ENCODE assay signal across 21 cellular contexts in the genomic region with DNA sequence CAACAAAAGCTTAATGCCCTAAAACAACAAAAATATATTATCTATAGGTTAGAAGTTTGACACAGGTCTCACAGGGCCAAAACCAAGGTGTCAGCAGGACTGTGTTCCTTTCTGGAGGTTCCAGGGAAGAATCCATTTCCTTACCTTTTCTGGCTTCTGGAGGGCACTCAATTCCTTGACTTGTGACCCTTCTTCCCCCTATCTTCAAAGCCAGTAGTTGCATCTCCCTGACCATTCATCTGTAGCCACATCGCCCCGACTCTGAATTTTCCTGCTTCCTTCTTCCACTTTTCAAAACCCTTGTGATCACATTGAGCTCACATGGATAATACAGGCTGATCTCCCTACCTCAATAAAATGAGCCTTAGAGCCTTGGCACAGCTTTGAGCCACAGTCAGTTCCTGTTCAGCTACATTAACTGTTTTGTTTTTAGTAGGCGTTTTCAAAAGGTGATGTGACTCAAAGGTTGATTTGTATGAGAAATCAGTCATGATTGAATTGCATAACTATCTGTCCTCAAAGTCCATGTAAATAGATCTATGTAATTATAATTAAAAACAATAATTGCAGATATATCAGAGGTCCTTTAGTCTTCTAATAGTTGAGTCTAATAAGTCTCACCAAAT. TPM values are rescaled to one million over a fixed set of nuclear protein-coding genes. Genes with fewer than 3 reads are reported as not detected.
A peak's percentile ranks its signal among the peaks of the same experiment; 100 is the strongest.
DNase-seq lines count a peak whose midpoint lies in the region; ATAC-seq and TF ChIP-seq lines count a peak whose summit lies in the region.
"Had no signal": no experiment of that assay in that cellular context is flagged by ENCODE, and none has a peak within 500 bp of the region (broad histone marks: within the 10 kb centered on the region; RNA-seq: fewer than 3 reads in every experiment).

No MANE protein-coding gene starts in this region.

- peaks cover 0 to 6% of the 10 kb centered on the region in 2 donors for H3K36me3 ChIP-seq in gastrocnemius medialis
- H3K36me3 ChIP-seq: tibial artery had no signal

- TF ChIP-seq POLR2A in gastrocnemius medialis (IDR thresholded peaks at IDR 0.05) = no peak

- intact Hi-C loops in gastrocnemius medialis (cut with DNase I; ENCODE audit: low total_unique reads) = no loop called here

- in situ Hi-C loops in gastrocnemius medialis (cut with MboI; ENCODE audit: low sequenced_read_pairs in 4 of 4) = no loop called here

- peak overlapping the region in 3 of 4 donors; percentile 0 to 24 (median 9) for H3K27ac ChIP-seq in gastrocnemius medialis
- H3K27ac ChIP-seq: BLaER1 treated with 17β-estradiol and CSF1 and Interleukin-3, amounts not matched to agents 10 nM and 100 nM; foreskin keratinocyte; lower lobe of right lung; RWPE1; tibial artery had no signal

- no peak overlapping the region for H3K4me3 ChIP-seq in fibroblast of mammary gland (ENCODE audit: control insufficient read depth, low read depth, low read length)
- H3K4me3 ChIP-seq in gastrocnemius medialis = no peak overlapping the region
- H3K4me3 ChIP-seq: BLaER1 treated with 17β-estradiol and CSF1 and Interleukin-3, amounts not matched to agents 10 nM and 100 nM; lower lobe of right lung; tibial artery had no signal

- no peaks in the 10 kb centered on the region for H3K9me3 Mint-ChIP-seq in activated CD8-positive, alpha-beta memory T cell treated with anti-CD3 and anti-CD28 coated beads, Interleukin-2, amount 10 ng/mL, durations not matched to agents 7 days and 5 days (ENCODE audit: low read depth)
- H3K9me3 Mint-ChIP-seq in activated T-helper 17 cell treated with anti-CD3 and anti-CD28 coated beads, Interleukin-2, amount 50 U/mL, for 72 hours = no peaks in the 10 kb centered on the region
- H3K9me3 Mint-ChIP-seq: activated naive CD8-positive, alpha-beta T cell treated with anti-CD3 and anti-CD28 coated beads, Interleukin-2, amount 10 ng/mL, durations not matched to agents 7 days and 5 days; activated T-cell treated with anti-CD3 and anti-CD28 coated beads, Interleukin-2, amount 50 U/mL, for 24 hours; central memory CD8-positive, alpha-beta T cell; naive thymus-derived CD8-positive, alpha-beta T cell had no signal

- H3K27ac Mint-ChIP-seq in activated CD8-positive, alpha-beta memory T cell treated with anti-CD3 and anti-CD28 coated beads, Interleukin-2, amount 10 ng/mL, durations not matched to agents 7 days and 5 days = no peak overlapping the region
- H3K27ac Mint-ChIP-seq in activated T-helper 17 cell treated with anti-CD3 and anti-CD28 coated beads, Interleukin-2, amount 50 U/mL, for 72 hours = peak overlapping the region; percentile 47
- H3K27ac Mint-ChIP-seq: activated naive CD8-positive, alpha-beta T cell treated with anti-CD3 and anti-CD28 coated beads, Interleukin-2, amount 10 ng/mL, durations not matched to agents 7 days and 5 days; activated T-cell treated with anti-CD3 and anti-CD28 coated beads, Interleukin-2, amount 50 U/mL, for 24 hours had no signal

- no peak overlapping the region for H3K4me3 Mint-ChIP-seq in activated CD8-positive, alpha-beta memory T cell treated with anti-CD3 and anti-CD28 coated beads, Interleukin-2, amount 10 ng/mL, durations not matched to agents 7 days and 5 days
- no peak overlapping the region for H3K4me3 Mint-ChIP-seq in activated T-helper 17 cell treated with anti-CD3 and anti-CD28 coated beads, Interleukin-2, amount 50 U/mL, for 72 hours
- H3K4me3 Mint-ChIP-seq: activated naive CD8-positive, alpha-beta T cell treated with anti-CD3 and anti-CD28 coated beads, Interleukin-2, amount 10 ng/mL, durations not matched to agents 7 days and 5 days; activated T-cell treated with anti-CD3 and anti-CD28 coated beads, Interleukin-2, amount 50 U/mL, for 24 hours; central memory CD8-positive, alpha-beta T cell; naive thymus-derived CD8-positive, alpha-beta T cell had no signal

- no peaks in the 10 kb centered on the region for H3K27me3 ChIP-seq in gastrocnemius medialis
- H3K27me3 ChIP-seq: BLaER1 treated with 17β-estradiol and CSF1 and Interleukin-3, amounts not matched to agents 10 nM and 100 nM; foreskin keratinocyte; tibial artery had no signal

- no peak for DNase-seq in activated CD8-positive, alpha-beta memory T cell treated with anti-CD3 and anti-CD28 coated beads, Interleukin-2, amount 10 ng/mL, durations not matched to agents 7 days and 5 days
- no peak for DNase-seq in activated CD8-positive, alpha-beta memory T cell treated with anti-CD3 and anti-CD28 coated beads, Interleukin-2, amount 50 U/mL, for 4 hours
- DNase-seq in fibroblast of mammary gland (ENCODE audit: low read depth) = peak; percentile 42
- no peak for DNase-seq in gastrocnemius medialis
- no peak for DNase-seq in stimulated activated naive CD4-positive, alpha-beta T cell treated with Interleukin-2 at 50 U/mL for 16 hours (lab: John Stamatoyannopoulos, UW)
- DNase-seq in OCI-M2 (lab: John Stamatoyannopoulos, UW; ENCODE audit: unreplicated experiment) = no peak
- DNase-seq: activated CD4-positive, alpha-beta T cell treated with anti-CD3 and anti-CD28 coated beads, Interleukin-2, amount 50 U/mL, for 4 hours; activated naive CD8-positive, alpha-beta T cell treated with anti-CD3 and anti-CD28 coated beads, Interleukin-2, amount 10 ng/mL, durations not matched to agents 7 days and 5 days; activated T-cell treated with anti-CD3 and anti-CD28 coated beads, Interleukin-2, amount 50 U/mL, for 24 hours; DMS153; H7; lower lobe of right lung; naive thymus-derived CD8-positive, alpha-beta T cell; NK-92 treated with Interleukin-12 subunit alpha and Interleukin-12 subunit beta, amount 100 ng/mL, for 24 hours; tibial artery had no signal

- no peaks in the 10 kb centered on the region for H3K9me3 ChIP-seq in gastrocnemius medialis
- H3K9me3 ChIP-seq: BLaER1 treated with 17β-estradiol and CSF1 and Interleukin-3, amounts not matched to agents 10 nM and 100 nM; lower lobe of right lung; tibial artery had no signal

- no peaks in the 10 kb centered on the region for H3K27me3 Mint-ChIP-seq in activated CD8-positive, alpha-beta memory T cell treated with anti-CD3 and anti-CD28 coated beads, Interleukin-2, amount 10 ng/mL, durations not matched to agents 7 days and 5 days
- H3K27me3 Mint-ChIP-seq in activated T-helper 17 cell treated with anti-CD3 and anti-CD28 coated beads, Interleukin-2, amount 50 U/mL, for 72 hours = no peaks in the 10 kb centered on the region
- H3K27me3 Mint-ChIP-seq: activated naive CD8-positive, alpha-beta T cell treated with anti-CD3 and anti-CD28 coated beads, Interleukin-2, amount 10 ng/mL, durations not matched to agents 7 days and 5 days; activated T-cell treated with anti-CD3 and anti-CD28 coated beads, Interleukin-2, amount 50 U/mL, for 24 hours; central memory CD8-positive, alpha-beta T cell; naive thymus-derived CD8-positive, alpha-beta T cell had no signal

- CTCF ChIA-PET in activated CD8-positive, alpha-beta memory T cell treated with anti-CD3 and anti-CD28 coated beads, Interleukin-2, amount 10 ng/mL, durations not matched to agents 7 days and 5 days (lab: Charles Lee) = interaction anchor here (0.8 to 1.7 kb wide), 4 partner anchors 9 to 226 kb away, joined by 3 to 4 read pairs (median 4); no protein-coding TSS in a partner anchor

- peaks cover 19 to 33% of the 10 kb centered on the region in 2 donors for H3K4me1 ChIP-seq in gastrocnemius medialis

- ATAC-seq in activated CD8-positive, alpha-beta memory T cell treated with anti-CD3 and anti-CD28 coated beads, Interleukin-2, amount 10 ng/mL, durations not matched to agents 7 days and 5 days = peak; percentile 47
- peak; percentile 80 for ATAC-seq in activated T-helper 17 cell treated with anti-CD3 and anti-CD28 coated beads, Interleukin-2, amount 50 U/mL, for 72 hours (replicated peaks)
- ATAC-seq in gastrocnemius medialis (no peak), HG02588 (IDR thresholded peaks at IDR 0.05; ENCODE audit: unreplicated experiment) (no peak)
- ATAC-seq: foreskin keratinocyte; lower lobe of right lung; naive thymus-derived CD8-positive, alpha-beta T cell had no signal

- peaks cover 12% of the 10 kb centered on the region for H3K4me1 Mint-ChIP-seq in activated CD8-positive, alpha-beta memory T cell treated with anti-CD3 and anti-CD28 coated beads, Interleukin-2, amount 10 ng/mL, durations not matched to agents 7 days and 5 days
- H3K4me1 Mint-ChIP-seq in activated T-helper 17 cell treated with anti-CD3 and anti-CD28 coated beads, Interleukin-2, amount 50 U/mL, for 72 hours = peaks cover 15% of the 10 kb centered on the region

- TF ChIP-seq CTCF in fibroblast of mammary gland (conservative IDR thresholded peaks at IDR 0.05; ENCODE audit: control insufficient read depth, insufficient read depth, low read depth, low read length) = peak; percentile 1
- TF ChIP-seq CTCF in gastrocnemius medialis (IDR thresholded peaks at IDR 0.05 in 4 of 5, conservative IDR thresholded peaks at IDR 0.05 in 1 of 5) = no peak

- no peaks in the 10 kb centered on the region for H3K36me3 Mint-ChIP-seq in activated CD8-positive, alpha-beta memory T cell treated with anti-CD3 and anti-CD28 coated beads, Interleukin-2, amount 10 ng/mL, durations not matched to agents 7 days and 5 days
- H3K36me3 Mint-ChIP-seq in activated T-helper 17 cell treated with anti-CD3 and anti-CD28 coated beads, Interleukin-2, amount 50 U/mL, for 72 hours (ENCODE audit: low read depth) = peaks cover 18% of the 10 kb centered on the region

RNA-seq across cellular contexts. Expression of a gene that starts 12.4 kb away (rescaled TPM):
- total RNA-seq in activated CD8-positive, alpha-beta memory T cell treated with anti-CD3 and anti-CD28 coated beads, Interleukin-2, amount 10 ng/mL, durations not matched to agents 7 days and 5 days = 1 to 10 TPM; 1.0 to 1.1 TPM
- total RNA-seq in activated T-helper 17 cell treated with anti-CD3 and anti-CD28 coated beads, Interleukin-2, amount 50 U/mL, for 72 hours = 1 to 10 TPM; 1.8 to 2.0 TPM
- 100 to 1,000 TPM in 3 of 4 donors, 10 to 100 TPM in 1; 64.1 to 208 (median 146) TPM for total RNA-seq in gastrocnemius medialis

Comparison
In these comparisons a context has a peak if more than half of its experiments do, and no peak if none do; other contexts are left out.
1. ATAC-seq: peak in activated CD8-positive, alpha-beta memory T cell treated with anti-CD3 and anti-CD28 coated beads, Interleukin-2, amount 10 ng/mL, durations not matched to agents 7 days and 5 days (single experiment) and activated T-helper 17 cell treated with anti-CD3 and anti-CD28 coated beads, Interleukin-2, amount 50 U/mL, for 72 hours (single experiment); none in gastrocnemius medialis (0 of 2) and HG02588 (single experiment).
2. RNA of a gene that starts 12.4 kb away (total RNA-seq): 64.1 to 208 TPM in gastrocnemius medialis; 1.8 to 2.0 TPM in activated T-helper 17 cell treated with anti-CD3 and anti-CD28 coated beads, Interleukin-2, amount 50 U/mL, for 72 hours and 1.0 to 1.1 TPM in activated CD8-positive, alpha-beta memory T cell treated with anti-CD3 and anti-CD28 coated beads, Interleukin-2, amount 10 ng/mL, durations not matched to agents 7 days and 5 days; every median in the first group is over 10 times any median in the second.